In genomic region chr5:140302786-140303639, GRCh38 we compare ENCODE assay signal across 8 cellular contexts. TPM values are rescaled to one million over a fixed set of nuclear protein-coding genes. Genes with fewer than 3 reads are reported as not detected.
DNase-seq lines count a peak whose midpoint lies in the region; ATAC-seq and TF ChIP-seq lines count a peak whose summit lies in the region.

A gene with protein sequence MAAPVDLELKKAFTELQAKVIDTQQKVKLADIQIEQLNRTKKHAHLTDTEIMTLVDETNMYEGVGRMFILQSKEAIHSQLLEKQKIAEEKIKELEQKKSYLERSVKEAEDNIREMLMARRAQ (minus strand): TSS chr5:140303101. CDS start chr5:140303073, 28 bp downstream.

- POLR2A ChIA-PET in PC-3 (lab: Charles Lee; ENCODE audit: unreplicated experiment) = interaction anchor here (0.5 kb wide), 2 partner anchors 10 to 44 kb away, joined by 3 to 6 read pairs; partner anchors contain the start of gene HBEGF

- DNase-seq in DMS 273 (lab: John Stamatoyannopoulos, UW; ENCODE audit: unreplicated experiment) = peak; percentile 98
- peak; percentile 96 for DNase-seq in PC-3
- peak; percentile 85 for DNase-seq in activated T-cell treated with anti-CD3 and anti-CD28 coated beads for 48 hours (ENCODE audit: low read depth)
- DNase-seq in epithelial cell of proximal tubule (ENCODE audit: low read depth) = peak; percentile 75
- DNase-seq in mucosa of gallbladder (ENCODE audit: low spot score) = peak; percentile 95
- DNase-seq in stimulated activated CD8-positive, alpha-beta memory T cell treated with anti-CD3 and anti-CD28 coated beads, Interleukin-4, amount 100 ng/mL, for 4 hours (ENCODE audit: low read depth in 2 of 2, low spot score in 1 of 2) = peak; percentile 84

- no peaks in the 10 kb centered on the region for H3K27me3 ChIP-seq in PC-3 (ENCODE audit: low read length)

- TF ChIP-seq EP300 in Ishikawa (IDR thresholded peaks at IDR 0.05; ENCODE audit: borderline replicate concordance) = no peak

- ATAC-seq in GM21528 (IDR thresholded peaks at IDR 0.05; ENCODE audit: low FRiP score, unreplicated experiment) = peak; percentile 94
- peak; percentile 93 for ATAC-seq in PC-3

- intact Hi-C loops in PC-3 (cut with micrococcal nuclease) = loop anchor here (2.0 kb wide), 1 partner anchor 42 kb away; no protein-coding TSS in a partner anchor

- peaks cover 44% of the 10 kb centered on the region for H3K79me2 ChIP-seq in PC-3 (ENCODE audit: low read length)

- peak within 1 kb of the TSS; percentile 89 for H3K4me2 ChIP-seq in PC-3 (ENCODE audit: low read length)

- BruUV-seq in PC-3 (replicated peaks; lab: Mats Ljungman, UMichigan) = TSS peak; percentile 97

- H3K9me3 ChIP-seq in PC-3 (ENCODE audit: low read length) = no peaks in the 10 kb centered on the region

- H3K4me3 ChIP-seq in PC-3 (ENCODE audit: low read length) (peak within 1 kb of the TSS; percentile 92), epithelial cell of proximal tubule (ENCODE audit: low read depth, low read length) (peak within 1 kb of the TSS; percentile 73)

- no peak for TF ChIP-seq RAD21 in Ishikawa (IDR thresholded peaks at IDR 0.05; ENCODE audit: low read depth)

- peak within 1 kb of the TSS; percentile 93 for H3K9ac ChIP-seq in PC-3 (ENCODE audit: low read length)

- H3K4me1 ChIP-seq in PC-3 (ENCODE audit: insufficient read depth, low read length) = peaks cover 38% of the 10 kb centered on the region

- no peaks in the 10 kb centered on the region for H4K20me1 ChIP-seq in PC-3 (ENCODE audit: low read length)

- H3K27ac ChIP-seq in PC-3 (ENCODE audit: low read length) = peak within 1 kb of the TSS; percentile 73

- CTCF ChIA-PET in PC-3 (lab: Charles Lee) = interaction anchor here (0.6 kb wide), 1 partner anchor 44 kb away, joined by 3 read pairs; no protein-coding TSS in a partner anchor

- peak within 1 kb of the TSS; percentile 87 for H2AFZ ChIP-seq in PC-3 (ENCODE audit: low read length)

- peaks cover 7% of the 10 kb centered on the region; the same call in 1 of the 2 replicates for H3K36me3 ChIP-seq in PC-3 (ENCODE audit: low read depth, low read length)

- TF ChIP-seq CTCF in PC-3 (conservative IDR thresholded peaks at IDR 0.05; ENCODE audit: low read depth, low read length) (no peak), epithelial cell of proximal tubule (conservative IDR thresholded peaks at IDR 0.05; ENCODE audit: low read depth, low read length) (no peak)

- no peaks in the 10 kb centered on the region for H3K9me2 ChIP-seq in PC-3 (replicated peaks; ENCODE audit: low read length)

- H3F3A ChIP-seq in PC-3 (ENCODE audit: low read length, unreplicated experiment) = no peaks in the 10 kb centered on the region

TF ChIP-seq in Ishikawa, 13 proteins besides CTCF, POLR2A, EP300 and RAD21:
- TF ChIP-seq NFIC (IDR thresholded peaks at IDR 0.05) (no peak), TCF12 (IDR thresholded peaks at IDR 0.05; ENCODE audit: low read depth) (no peak), TEAD4 (IDR thresholded peaks at IDR 0.05) (no peak), CEBPB (IDR thresholded peaks at IDR 0.05) (no peak), REST (IDR thresholded peaks at IDR 0.05; ENCODE audit: low read depth) (no peak), TAF1 (IDR thresholded peaks at IDR 0.05; ENCODE audit: low read depth) (peak; percentile 82), FOXM1 (IDR thresholded peaks at IDR 0.05; ENCODE audit: borderline replicate concordance, low read depth) (no peak), USF1 (IDR thresholded peaks at IDR 0.05) (no peak), EGR1 (IDR thresholded peaks at IDR 0.05) (no peak), YY1 (IDR thresholded peaks at IDR 0.05; ENCODE audit: low read depth) (peak; percentile 97), ZBTB7A (IDR thresholded peaks at IDR 0.05; ENCODE audit: low read depth) (peak; percentile 88), CREB1 (IDR thresholded peaks at IDR 0.05; ENCODE audit: low read depth) (peak; percentile 66)
- TF ChIP-seq, protein P1, sequence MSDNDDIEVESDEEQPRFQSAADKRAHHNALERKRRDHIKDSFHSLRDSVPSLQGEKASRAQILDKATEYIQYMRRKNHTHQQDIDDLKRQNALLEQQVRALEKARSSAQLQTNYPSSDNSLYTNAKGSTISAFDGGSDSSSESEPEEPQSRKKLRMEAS (IDR thresholded peaks at IDR 0.05) = no peak

RNA-seq across cellular contexts. Expression of the gene that starts here (rescaled TPM):
- total RNA-seq in PC-3 (2014; rRNA removed) (91.9 and 125 TPM in 2 replicates), epithelial cell of proximal tubule (159 and 173 TPM in 2 replicates), mucosa of gallbladder (41.8 TPM)

Comparison
In these comparisons a context has a peak if more than half of its experiments do, and no peak if none do; other contexts are left out.
1. Peak in every context shown above with its lines: DNase-seq, ATAC-seq, H3K4me3 ChIP-seq and H3K27ac ChIP-seq.